1 cellular context compared by ENCODE assay signal in genomic region chr20:5484346-5484745, GRCh38.
TF ChIP-seq lines count a peak whose summit lies in the region.

No MANE protein-coding gene starts in this region.

TF ChIP-seq in WTC11, 78 proteins besides CTCF, POLR2A, EP300 and RAD21 (continued from another document):
- TF ChIP-seq ZMAT4 (CRISPR knock-in tag; IDR thresholded peaks at IDR 0.05) (no peak), ZNF138 (CRISPR knock-in tag; conservative IDR thresholded peaks at IDR 0.05) (no peak), OVOL2 (CRISPR knock-in tag; IDR thresholded peaks at IDR 0.05; ENCODE audit: borderline replicate concordance) (no peak)
